Comparison of ENCODE assay signal across 22 cellular contexts in genomic region chr11:120217526-120217925, GRCh38. TPM values are rescaled to one million over a fixed set of nuclear protein-coding genes. Genes with fewer than 3 reads are reported as not detected.
A peak's percentile ranks its signal among the peaks of the same experiment; 100 is the strongest.
DNase-seq lines count a peak whose midpoint lies in the region; ATAC-seq and TF ChIP-seq lines count a peak whose summit lies in the region.
"Had no signal": no experiment of that assay in that cellular context is flagged by ENCODE, and none has a peak within 500 bp of the region (broad histone marks: within the 10 kb centered on the region; RNA-seq: fewer than 3 reads in every experiment).

No MANE protein-coding gene starts in this region.

- intact Hi-C loops in left ventricle myocardium inferior (cut with micrococcal nuclease) = no loop called here
- intact Hi-C loops in left ventricle myocardium superior (cut with micrococcal nuclease) = no loop called here
- intact Hi-C loops in vagina (cut with DNase I) = no loop called here

- peaks cover 88% of the 10 kb centered on the region for H3K4me1 ChIP-seq in left ventricle myocardium inferior
- H3K4me1 ChIP-seq in skeletal muscle tissue (ENCODE audit: control insufficient read depth in 3 of 3, insufficient read depth in 3 of 3, low read length in 3 of 3) = peaks cover 54 to 59% (median 55%) of the 10 kb centered on the region in 3 donors
- peaks cover 94% of the 10 kb centered on the region for H3K4me1 ChIP-seq in vagina

- DNase-seq in left ventricle myocardium inferior = no peak
- no peak for DNase-seq in left ventricle myocardium superior
- DNase-seq in vagina (ENCODE audit: extremely low spot score in 2 of 2) = no peak
- DNase-seq in UCSD-AML1 (lab: John Stamatoyannopoulos, UW; ENCODE audit: unreplicated experiment) = no peak
- DNase-seq in stimulated activated CD4-positive, alpha-beta T cell treated with anti-CD3 and anti-CD28 coated beads, Interleukin-2, amount 100 ng/mL, for 48 hours = no peak
- DNase-seq in NK-92 (lab: John Stamatoyannopoulos, UW; ENCODE audit: unreplicated experiment) = no peak
- DNase-seq: activated CD4-positive, alpha-beta memory T cell treated with anti-CD3 and anti-CD28 coated beads, Interleukin-2, amount 10 ng/mL, durations not matched to agents 7 days and 5 days; activated effector memory CD4-positive, alpha-beta T cell treated with anti-CD3 and anti-CD28 coated beads, Interleukin-2, amount 50 U/mL, for 16 hours; kidney glomerular epithelial cell; MG63; naive thymus-derived CD4-positive, alpha-beta T cell; NCI-H2081 treated with DMSO at 0.1 percent for 48 hours; NK-92 treated with Interleukin-12 subunit alpha and Interleukin-12 subunit beta, amount 100 ng/mL, for 24 hours; ovary; SIG-M5 had no signal

- H3K27me3 ChIP-seq in left ventricle myocardium inferior (ENCODE audit: low read depth) (no peaks in the 10 kb centered on the region), layer of hippocampus (ENCODE audit: control insufficient read depth, insufficient read depth, low read length) (no peaks in the 10 kb centered on the region), skeletal muscle tissue (ENCODE audit: control insufficient read depth in 3 of 3, insufficient read depth in 3 of 3, low read length in 3 of 3) (peaks cover 0 to 16% (median 2%) of the 10 kb centered on the region in 3 donors), vagina (no peaks in the 10 kb centered on the region)
- H3K27me3 ChIP-seq: MG63, ovary had no signal

- H3K4me3 ChIP-seq in left ventricle myocardium inferior (peak overlapping the region; percentile 29), skeletal muscle tissue (ENCODE audit: low read length in 3 of 3) (peak overlapping the region in 1 of 3 donors; percentile 11), vagina (no peak overlapping the region)
- H3K4me3 ChIP-seq: K562, MG63, ovary had no signal

- peak overlapping the region in 1 of 3 donors; percentile 33 for H3K9ac ChIP-seq in skeletal muscle tissue (ENCODE audit: low read depth in 1 of 3, low read length in 3 of 3)

- ATAC-seq in left ventricle myocardium superior = no peak
- ATAC-seq: activated CD4-positive, CD25-positive, alpha-beta regulatory T cell treated with anti-CD3 and anti-CD28 coated beads, Interleukin-2, amount 50 U/mL, for 24 hours; K562; naive thymus-derived CD4-positive, alpha-beta T cell had no signal

- peaks cover 4% of the 10 kb centered on the region for H3K36me3 ChIP-seq in left ventricle myocardium inferior
- peaks cover 0 to 14% (median 4%) of the 10 kb centered on the region in 3 donors for H3K36me3 ChIP-seq in skeletal muscle tissue (ENCODE audit: control insufficient read depth in 3 of 3, insufficient read depth in 3 of 3, low read length in 3 of 3)
- no peaks in the 10 kb centered on the region for H3K36me3 ChIP-seq in vagina
- H3K36me3 ChIP-seq: ovary had no signal

- TF ChIP-seq CTCF in left ventricle myocardium inferior (IDR thresholded peaks at IDR 0.05; ENCODE audit: borderline replicate concordance) (no peak), vagina (IDR thresholded peaks at IDR 0.05) (no peak)

- H3K27ac ChIP-seq in left ventricle myocardium inferior (replicated peaks) (peak overlapping the region; percentile 88), layer of hippocampus (ENCODE audit: low read depth, low read length) (peak overlapping the region; percentile 94), skeletal muscle tissue (ENCODE audit: low read depth, low read length) (peak overlapping the region; percentile 19), vagina (peak overlapping the region; percentile 83)

- H3K9me3 ChIP-seq in left ventricle myocardium inferior (replicated peaks) = no peaks in the 10 kb centered on the region
- no peaks in the 10 kb centered on the region for H3K9me3 ChIP-seq in skeletal muscle tissue (ENCODE audit: control insufficient read depth in 3 of 3, low read length in 3 of 3)
- no peaks in the 10 kb centered on the region for H3K9me3 ChIP-seq in vagina
- H3K9me3 ChIP-seq: MG63, ovary had no signal

- TF ChIP-seq POLR2A in vagina (IDR thresholded peaks at IDR 0.05) = no peak

RNA-seq across cellular contexts. Expression of gene OAF, which starts 6.7 kb away (rescaled TPM):
- total RNA-seq in left ventricle myocardium inferior (23.7 TPM), left ventricle myocardium superior (27.9 TPM), skeletal muscle tissue (13.6 TPM), vagina (56.7 TPM)

RNA-seq across cellular contexts. Expression of gene POU2F3, which starts 22.4 kb away (rescaled TPM):
- total RNA-seq in left ventricle myocardium inferior (not detected), left ventricle myocardium superior (not detected), skeletal muscle tissue (not detected), vagina (2.7 TPM)
- total RNA-seq: A673; activated CD4-positive, alpha-beta memory T cell treated with anti-CD3 and anti-CD28 coated beads, Interleukin-2, amount 10 ng/mL, durations not matched to agents 7 days and 5 days; B cell; K562; NCI-H460 had no signal

Comparison
In these comparisons a context has a peak if more than half of its experiments do, and no peak if none do; other contexts are left out.
1. H3K27ac ChIP-seq: peak in every context shown above with its lines; median percentile 94 in layer of hippocampus; 88 in left ventricle myocardium inferior; 83 in vagina; 19 in skeletal muscle tissue.